14 cellular contexts compared by ENCODE assay signal in genomic region chr4:24070117-24070516, GRCh38.
DNase-seq lines count a peak whose midpoint lies in the region; ATAC-seq, FAIRE-seq and TF ChIP-seq lines count a peak whose summit lies in the region.
"Had no signal": no experiment of that assay in that cellular context is flagged by ENCODE, and none has a peak within 500 bp of the region (broad histone marks: within the 10 kb centered on the region; RNA-seq: fewer than 3 reads in every experiment).

No MANE protein-coding gene starts in this region.

- no peak for ATAC-seq in GM18861 (IDR thresholded peaks at IDR 0.05; ENCODE audit: unreplicated experiment)
- ATAC-seq: activated T-cell treated with anti-CD3 and anti-CD28 coated beads, Interleukin-2, amount 50 U/mL, for 72 hours had no signal

- WGBS in prostate gland = 64% methylated on average over 2 of the region's 2 CpGs

- no peak overlapping the region for H3K27ac ChIP-seq in prostate gland

- TF ChIP-seq POLR2A in prostate gland (IDR thresholded peaks at IDR 0.05) = no peak

- no peaks in the 10 kb centered on the region for H3K9me3 ChIP-seq in prostate gland

- in situ Hi-C loops in astrocyte of the spinal cord (cut with HindIII; ENCODE audit: low sequenced_read_pairs) = no loop called here

- H3K4me3 ChIP-seq in AG09309 (ENCODE audit: control insufficient read depth, low read depth, low read length) = no peak overlapping the region
- no peak overlapping the region for H3K4me3 ChIP-seq in astrocyte of the spinal cord (ENCODE audit: low read depth, low read length)
- no peak overlapping the region for H3K4me3 ChIP-seq in prostate gland

- FAIRE-seq in HTR-8/SVneo (lab: Jason Lieb, UNC) = no peak
- FAIRE-seq: kidney had no signal

- intact Hi-C loops in prostate gland (cut with DNase I) = loop anchor here (10.0 kb wide), 1 partner anchor 1445 kb away; no protein-coding TSS in a partner anchor

- H3K4me1 ChIP-seq in prostate gland (replicated peaks) = no peaks in the 10 kb centered on the region

- no peaks in the 10 kb centered on the region for H3K36me3 ChIP-seq in prostate gland

- TF ChIP-seq CTCF in AG09309 (IDR thresholded peaks at IDR 0.05; ENCODE audit: control insufficient read depth, insufficient read depth, low read depth, low read length, missing control alignments) (no peak), astrocyte of the spinal cord (IDR thresholded peaks at IDR 0.05; ENCODE audit: low read depth, low read length) (no peak), prostate gland (IDR thresholded peaks at IDR 0.05) (no peak)

- H3K27me3 ChIP-seq in prostate gland (replicated peaks; ENCODE audit: insufficient read depth) = no peaks in the 10 kb centered on the region

- DNase-seq in AG09309 (ENCODE audit: low read depth) (peak; percentile 25), HTR-8/SVneo (ENCODE audit: insufficient read length, low spot score) (peak; percentile 14), astrocyte of the spinal cord (ENCODE audit: low read depth, low spot score) (peak; percentile 79), lung microvascular endothelial cell (ENCODE audit: low read depth in 2 of 2) (peak; percentile 6 to 87), prostate gland (ENCODE audit: low spot score) (no peak), HT-29 (ENCODE audit: low spot score) (no peak)
- no peak for DNase-seq in stimulated activated CD8-positive, alpha-beta memory T cell treated with anti-CD3 and anti-CD28 coated beads, Interleukin-4, amount 100 ng/mL, for 48 hours
- DNase-seq: activated CD4-positive, CD25-positive, alpha-beta regulatory T cell treated with anti-CD3 and anti-CD28 coated beads, Interleukin-2, amount 50 U/mL, for 72 hours; activated T-cell treated with anti-CD3 and anti-CD28 coated beads, Interleukin-2, amount 50 U/mL, for 72 hours; caudate nucleus; kidney; NCI-H146; nephron progenitor cell had no signal

Comparison
In these comparisons a context has a peak if more than half of its experiments do, and no peak if none do; other contexts are left out.
1. DNase-seq: peak in AG09309 (single experiment), HTR-8/SVneo (single experiment), astrocyte of the spinal cord (single experiment) and lung microvascular endothelial cell (2 of 2); none in prostate gland (single experiment), HT-29 (single experiment) and stimulated activated CD8-positive, alpha-beta memory T cell treated with anti-CD3 and anti-CD28 coated beads, Interleukin-4, amount 100 ng/mL, for 48 hours (single experiment).